In genomic region chr15:28260317-28260716, GRCh38 we compare ENCODE assay signal across 19 cellular contexts.
"Had no signal": no experiment of that assay in that cellular context is flagged by ENCODE, and none has a peak within 500 bp of the region (broad histone marks: within the 10 kb centered on the region; RNA-seq: fewer than 3 reads in every experiment).

No MANE protein-coding gene starts in this region.

- H3K9me3 ChIP-seq: gastrocnemius medialis, psoas muscle, sigmoid colon, thoracic aorta, transverse colon had no signal

- DNase-seq: effector CD4-positive, alpha-beta T cell; glutamatergic neuron; islet precursor cell; naive thymus-derived CD4-positive, alpha-beta T cell; retina; sigmoid colon; stimulated activated CD4-positive, alpha-beta T cell treated with anti-CD3 and anti-CD28 coated beads, Interleukin-2, amount 100 ng/mL, for 24 hours; stimulated activated CD4-positive, alpha-beta T cell treated with anti-CD3 and anti-CD28 coated beads, Interleukin-4, amount 100 ng/mL, for 4 hours; stimulated activated naive B cell treated with anti-CD40 and anti-IgM and Interleukin-4, amounts not matched to agents 10 μg/mL and 1 μg/mL and 100 μg/mL, for 72 hours; stimulated activated naive CD8-positive, alpha-beta T cell treated with anti-CD3 and anti-CD28 coated beads, Interleukin-15, amount 100 ng/mL, for 72 hours; transverse colon had no signal

- H3K4me1 ChIP-seq: parathyroid adenoma, transverse colon had no signal

- H3K27ac Mint-ChIP-seq: nephron progenitor cell; stimulated activated naive B cell treated with anti-CD40 and anti-IgM and Interleukin-4, amounts not matched to agents 10 μg/mL and 1 μg/mL and 100 μg/mL, for 72 hours; stimulated activated naive CD8-positive, alpha-beta T cell treated with anti-CD3 and anti-CD28 coated beads, Interleukin-15, amount 100 ng/mL, for 72 hours had no signal

- H3K27me3 ChIP-seq: gastrocnemius medialis, sigmoid colon, transverse colon had no signal

- H3K4me3 ChIP-seq: coronary artery, gastrocnemius medialis, lung, psoas muscle, sigmoid colon, skin epidermis, thoracic aorta, transverse colon had no signal

- H3K9me3 Mint-ChIP-seq: naive thymus-derived CD4-positive, alpha-beta T cell; nephron progenitor cell; stimulated activated naive B cell treated with anti-CD40 and anti-IgM and Interleukin-4, amounts not matched to agents 10 μg/mL and 1 μg/mL and 100 μg/mL, for 72 hours; stimulated activated naive CD8-positive, alpha-beta T cell treated with anti-CD3 and anti-CD28 coated beads, Interleukin-15, amount 100 ng/mL, for 72 hours had no signal

- H3K4me3 Mint-ChIP-seq: naive thymus-derived CD4-positive, alpha-beta T cell; nephron progenitor cell; stimulated activated naive B cell treated with anti-CD40 and anti-IgM and Interleukin-4, amounts not matched to agents 10 μg/mL and 1 μg/mL and 100 μg/mL, for 72 hours; stimulated activated naive CD8-positive, alpha-beta T cell treated with anti-CD3 and anti-CD28 coated beads, Interleukin-15, amount 100 ng/mL, for 72 hours had no signal

- ATAC-seq: naive thymus-derived CD4-positive, alpha-beta T cell; stimulated activated naive B cell treated with anti-CD40 and anti-IgM and Interleukin-4, amounts not matched to agents 10 μg/mL and 1 μg/mL and 100 μg/mL, for 72 hours; stimulated activated naive CD8-positive, alpha-beta T cell treated with anti-CD3 and anti-CD28 coated beads, Interleukin-15, amount 100 ng/mL, for 72 hours had no signal

- H3K27me3 Mint-ChIP-seq: naive thymus-derived CD4-positive, alpha-beta T cell; stimulated activated naive B cell treated with anti-CD40 and anti-IgM and Interleukin-4, amounts not matched to agents 10 μg/mL and 1 μg/mL and 100 μg/mL, for 72 hours; stimulated activated naive CD8-positive, alpha-beta T cell treated with anti-CD3 and anti-CD28 coated beads, Interleukin-15, amount 100 ng/mL, for 72 hours had no signal

- H3K27ac ChIP-seq: coronary artery, parathyroid adenoma, psoas muscle, sigmoid colon, skin epidermis, thoracic aorta, transverse colon had no signal
